ENCODE assay signal across 1 cellular context in genomic region chr15:68192804-68193521, GRCh38.
TF ChIP-seq lines count a peak whose summit lies in the region.

No MANE protein-coding gene starts in this region.

TF ChIP-seq in GM12878, 131 proteins besides CTCF, POLR2A, EP300 and RAD21:
- TF ChIP-seq POLR2AphosphoS5 (IDR thresholded peaks at IDR 0.05; ENCODE audit: low read length) (peak; percentile 24; the same call in 1 of the 2 replicates), MLLT1 (IDR thresholded peaks at IDR 0.05) (no peak)
